Comparison of ENCODE assay signal across 9 cellular contexts in genomic region chr20:36572701-36573102, GRCh38. TPM values are rescaled to one million over a fixed set of nuclear protein-coding genes. Genes with fewer than 3 reads are reported as not detected.
DNase-seq lines count a peak whose midpoint lies in the region; TF ChIP-seq lines count a peak whose summit lies in the region.
"Had no signal": no experiment of that assay in that cellular context is flagged by ENCODE, and none has a peak within 500 bp of the region (broad histone marks: within the 10 kb centered on the region; RNA-seq: fewer than 3 reads in every experiment).

No MANE protein-coding gene starts in this region.

- H3K9me3 Mint-ChIP-seq in Caco-2 (ENCODE audit: unreplicated experiment), result no peaks in the 10 kb centered on the region
- H3K9me3 Mint-ChIP-seq in HFFc6, result no peaks in the 10 kb centered on the region

- POLR2A ChIA-PET in Caco-2 (lab: Charles Lee), result interaction anchor here (0.6 to 1.4 kb wide), 16 partner anchors 13 to 1118 kb away, joined by 3 to 16 read pairs (median 5); partner anchors contain the start of genes DSN1 and RAB5IF

- H3K9ac ChIP-seq in adipocyte (ENCODE audit: low read length), result peak overlapping the region; percentile 72
- peak overlapping the region; percentile 79 for H3K9ac ChIP-seq in iPS-20b (ENCODE audit: low read depth, low read length)

- in situ Hi-C loops in SK-MEL-5 (cut with HindIII; ENCODE audit: low pct_unique_long_range_greater_than_20kb, low sequenced_read_pairs), result no loop called here

- DNase-seq in Caco-2, result no peak
- DNase-seq in HFFc6, result peak; percentile 36
- DNase-seq in SK-MEL-5 (ENCODE audit: low read depth, low spot score), result peak; percentile 37
- DNase-seq in adipocyte (ENCODE audit: low read depth), result no peak
- peak; percentile 49 to 58 for DNase-seq in stimulated activated CD4-positive, alpha-beta T cell treated with anti-CD3 and anti-CD28 coated beads, Interleukin-1b, Interleukin-23, amount 100 ng/mL, for 4 hours (ENCODE audit: low read depth in 2 of 2)
- DNase-seq in H4 (ENCODE audit: low spot score), result no peak
- DNase-seq in SHP77 treated with DMSO at 0.1 percent for 48 hours (lab: John Stamatoyannopoulos, UW), result no peak

- peak overlapping the region; percentile 63 for H3K27ac Mint-ChIP-seq in Caco-2 (ENCODE audit: unreplicated experiment)
- H3K27ac Mint-ChIP-seq in HFFc6, result peak overlapping the region; percentile 83

- H3K27me3 Mint-ChIP-seq in Caco-2 (ENCODE audit: insufficient read depth, unreplicated experiment) (no peaks in the 10 kb centered on the region), HFFc6 (ENCODE audit: insufficient read depth) (peaks cover 6% of the 10 kb centered on the region)

- CTCF ChIA-PET in Caco-2 (lab: Charles Lee), result interaction anchor here (0.6 to 3.2 kb wide), 6 partner anchors 20 to 111 kb away, joined by 3 to 31 read pairs (median 4); partner anchors contain the start of gene RAB5IF

- H3K27me3 ChIP-seq in Caco-2 (replicated peaks; ENCODE audit: control insufficient read depth, insufficient read depth, low read length), result no peaks in the 10 kb centered on the region
- H3K27me3 ChIP-seq in adipocyte (replicated peaks; ENCODE audit: control insufficient read depth, insufficient read depth, low read length), result no peaks in the 10 kb centered on the region
- no peaks in the 10 kb centered on the region for H3K27me3 ChIP-seq in iPS-20b (ENCODE audit: insufficient read depth, low read length)

- intact Hi-C loops in Caco-2 (cut with micrococcal nuclease; ENCODE audit: unreplicated experiment), result loop anchor here (1.0 to 2.0 kb wide), 2 partner anchors 9 to 16 kb away; no protein-coding TSS in a partner anchor

- TSS peak; percentile 78 for BruUV-seq in Caco-2 (replicated peaks; lab: Mats Ljungman, UMichigan)

- no peaks in the 10 kb centered on the region for H3K36me3 ChIP-seq in Caco-2 (ENCODE audit: control insufficient read depth, insufficient read depth, low read length)
- no peaks in the 10 kb centered on the region for H3K36me3 ChIP-seq in adipocyte (ENCODE audit: control insufficient read depth, insufficient read depth, low read length, severe bottlenecking)
- no peaks in the 10 kb centered on the region; the same call in none of the 2 replicates for H3K36me3 ChIP-seq in iPS-20b (ENCODE audit: insufficient read depth, low read depth, low read length)

- H3K4me1 ChIP-seq in Caco-2 (peaks cover 29% of the 10 kb centered on the region), adipocyte (ENCODE audit: control insufficient read depth, insufficient read depth, low read length) (peaks cover 11% of the 10 kb centered on the region), iPS-20b (ENCODE audit: insufficient read depth, low read length) (peaks cover 28% of the 10 kb centered on the region; the same call in 1 of the 2 replicates)

- H3K9me3 ChIP-seq in Caco-2 (no peaks in the 10 kb centered on the region), adipocyte (ENCODE audit: control insufficient read depth, low read length) (no peaks in the 10 kb centered on the region), iPS-20b (ENCODE audit: insufficient read depth, low read depth, low read length) (no peaks in the 10 kb centered on the region)

- H3K4me1 Mint-ChIP-seq in Caco-2 (ENCODE audit: low read depth, unreplicated experiment) (peaks cover 12% of the 10 kb centered on the region), HFFc6 (ENCODE audit: low read depth) (peaks cover 35% of the 10 kb centered on the region)

- H3K4me3 ChIP-seq in Caco-2 (ENCODE audit: low read depth, low read length) (no peak overlapping the region), adipocyte (ENCODE audit: low read length) (peak overlapping the region; percentile 77), iPS-20b (ENCODE audit: low read length) (peak overlapping the region; percentile 72)

- H3K36me3 Mint-ChIP-seq in Caco-2 (ENCODE audit: insufficient read depth, unreplicated experiment) (peaks cover 21% of the 10 kb centered on the region), HFFc6 (ENCODE audit: low read depth) (no peaks in the 10 kb centered on the region)

- no peak for TF ChIP-seq CTCF in Caco-2 (IDR thresholded peaks at IDR 0.05; ENCODE audit: insufficient read depth in 1 of 2, low read depth in 1 of 2, low read length in 1 of 2, severe bottlenecking in 1 of 2, unreplicated experiment in 1 of 2)
- no peak for TF ChIP-seq CTCF in HFFc6 (IDR thresholded peaks at IDR 0.05)

- H3K4me3 Mint-ChIP-seq in Caco-2 (ENCODE audit: unreplicated experiment) (peak overlapping the region; percentile 79), HFFc6 (peak overlapping the region; percentile 80)

- H3K27ac ChIP-seq in iPS-20b (ENCODE audit: low read length), result peak overlapping the region; percentile 96
- H3K27ac ChIP-seq: HL-60 had no signal

RNA-seq across cellular contexts. Expression of gene TGIF2, which starts 0.7 kb away (rescaled TPM):
- 58.4 and 60.6 TPM in 2 replicates for total RNA-seq in Caco-2 (2022)
- 10 to 100 TPM in 1 of 6 experiments, 1 to 10 TPM in 5; 5.5 to 12.0 (median 7.7) TPM for total RNA-seq in HFFc6 (2021; fragmentation: NEBNext Ultra II Directional; extraction: Animal tissue kit (Norgen Biotek cat#: 25700))
- 13.8 and 16.2 TPM in 2 replicates for total RNA-seq in SK-MEL-5 (2014; rRNA removed; shearing (Covaris generic))
- 21.9 and 26.1 TPM in 2 replicates for polyA plus RNA-seq in SK-MEL-5 (2015; cell fraction: cytosol; rRNA removed)
- 9.6 and 17.7 TPM in 2 replicates for polyA plus RNA-seq in SK-MEL-5 (2015; cell fraction: nucleus; rRNA removed)
- total RNA-seq in H4 (2014; rRNA removed; shearing (Covaris generic)), result 6.6 and 9.0 TPM in 2 replicates

RNA-seq across cellular contexts. Expression of gene MYL9, which starts 31.4 kb away (rescaled TPM):
- total RNA-seq in Caco-2 (2022), result 382 and 446 TPM in 2 replicates
- 1,000 to 10,000 TPM; 1,181 to 1,631 (median 1,227) TPM for total RNA-seq in HFFc6 (2021; fragmentation: NEBNext Ultra II Directional; extraction: Animal tissue kit (Norgen Biotek cat#: 25700))
- total RNA-seq in SK-MEL-5 (2014; rRNA removed; shearing (Covaris generic)), result not detected in 2 replicates
- not detected in 2 replicates for polyA plus RNA-seq in SK-MEL-5 (2015; cell fraction: cytosol; rRNA removed)
- polyA plus RNA-seq in SK-MEL-5 (2015; cell fraction: nucleus; rRNA removed), result not detected in 2 replicates
- not detected in 2 replicates for total RNA-seq in H4 (2014; rRNA removed; shearing (Covaris generic))

RNA-seq across cellular contexts. Expression of gene RAB5IF, which starts 32.9 kb away (rescaled TPM):
- total RNA-seq in Caco-2 (2022), result 279 and 282 TPM in 2 replicates
- 100 to 1,000 TPM in 3 of 6 experiments, 10 to 100 TPM in 3; 94.5 to 105 (median 100) TPM for total RNA-seq in HFFc6 (2021; fragmentation: NEBNext Ultra II Directional; extraction: Animal tissue kit (Norgen Biotek cat#: 25700))
- total RNA-seq in SK-MEL-5 (2014; rRNA removed; shearing (Covaris generic)), result 165 and 190 TPM in 2 replicates
- 162 and 170 TPM in 2 replicates for polyA plus RNA-seq in SK-MEL-5 (2015; cell fraction: cytosol; rRNA removed)
- 192 and 208 TPM in 2 replicates for polyA plus RNA-seq in SK-MEL-5 (2015; cell fraction: nucleus; rRNA removed)
- 215 and 237 TPM in 2 replicates for total RNA-seq in H4 (2014; rRNA removed; shearing (Covaris generic))

Comparison
In these comparisons a context has a peak if more than half of its experiments do, and no peak if none do; other contexts are left out.
1. DNase-seq: peak in HFFc6 (single experiment), SK-MEL-5 (single experiment) and stimulated activated CD4-positive, alpha-beta T cell treated with anti-CD3 and anti-CD28 coated beads, Interleukin-1b, Interleukin-23, amount 100 ng/mL, for 4 hours (2 of 2); none in Caco-2 (0 of 2), adipocyte (single experiment), H4 (single experiment) and SHP77 treated with DMSO at 0.1 percent for 48 hours (single experiment).
2. RNA of gene MYL9, which starts 31.4 kb away (total RNA-seq): 1,181 to 1,631 TPM in HFFc6 and 382 to 446 TPM in Caco-2; not detected in SK-MEL-5 and not detected in H4; every median in the first group is over 100 times any median in the second.